In genomic region chr5:76715484-76715733, GRCh38 we compare ENCODE assay signal across 8 cellular contexts. TPM values are rescaled to one million over a fixed set of nuclear protein-coding genes. Genes with fewer than 3 reads are reported as not detected.
DNase-seq lines count a peak whose midpoint lies in the region; ATAC-seq and TF ChIP-seq lines count a peak whose summit lies in the region.

No MANE protein-coding gene starts in this region.

- CTCF ChIA-PET in CD4-positive, alpha-beta T cell (lab: Charles Lee), result interaction anchor here (0.6 to 2.4 kb wide), 2 partner anchors 20 to 59 kb away, joined by 3 to 18 read pairs; no protein-coding TSS in a partner anchor
- CTCF ChIA-PET in activated CD8-positive, alpha-beta T cell treated with anti-CD3 and anti-CD28 coated beads for 36 hours (lab: Charles Lee), result interaction anchor here (1.6 to 5.9 kb wide), 2 partner anchors 25 to 59 kb away, joined by 6 to 23 read pairs; no protein-coding TSS in a partner anchor

- POLR2A ChIA-PET in CD4-positive, alpha-beta T cell (lab: Charles Lee), result no interaction called here
- POLR2A ChIA-PET in activated CD8-positive, alpha-beta T cell treated with anti-CD3 and anti-CD28 coated beads for 36 hours (lab: Charles Lee), result interaction anchor here (1.1 kb wide), 1 partner anchor 24 kb away, joined by 4 read pairs; no protein-coding TSS in a partner anchor

- in situ Hi-C loops in transverse colon (cut with MboI; ENCODE audit: low pct_ligation_motif_present in 1 of 4, low pct_unique_long_range_greater_than_20kb in 1 of 4, low sequenced_read_pairs in 3 of 4), result loop anchor here in 1 of 4 donors (10.0 kb wide), 1 partner anchor 59 kb away; no protein-coding TSS in a partner anchor

- H3K4me3 ChIP-seq in transverse colon, result peak overlapping the region; percentile 55 to 92 (median 77)

- H3K9me3 Mint-ChIP-seq in CD4-positive, alpha-beta T cell, result no peaks in the 10 kb centered on the region
- H3K9me3 Mint-ChIP-seq in activated CD8-positive, alpha-beta T cell treated with anti-CD3 and anti-CD28 coated beads for 36 hours, result no peaks in the 10 kb centered on the region

- H3K36me3 ChIP-seq in transverse colon, result no peaks in the 10 kb centered on the region

- no peak for TF ChIP-seq EP300 in transverse colon (IDR thresholded peaks at IDR 0.05; ENCODE audit: low read depth)

- no peak for TF ChIP-seq POLR2A in transverse colon (IDR thresholded peaks at IDR 0.05)

- no peak for ATAC-seq in CD4-positive, alpha-beta T cell (ENCODE audit: poor library complexity)
- peak; percentile 11 for ATAC-seq in HG02798 (IDR thresholded peaks at IDR 0.05; ENCODE audit: poor library complexity, unreplicated experiment)
- ATAC-seq in activated CD8-positive, alpha-beta T cell treated with anti-CD3 and anti-CD28 coated beads for 36 hours, result no peak
- ATAC-seq in HG03378 (IDR thresholded peaks at IDR 0.05; ENCODE audit: unreplicated experiment), result no peak
- no peak for ATAC-seq in GM18517 (IDR thresholded peaks at IDR 0.05; ENCODE audit: unreplicated experiment)
- no peak for ATAC-seq in HG03439 (IDR thresholded peaks at IDR 0.05; ENCODE audit: unreplicated experiment)

- peaks cover 20% of the 10 kb centered on the region for H3K4me1 Mint-ChIP-seq in CD4-positive, alpha-beta T cell (ENCODE audit: low read depth)
- H3K4me1 Mint-ChIP-seq in activated CD8-positive, alpha-beta T cell treated with anti-CD3 and anti-CD28 coated beads for 36 hours (ENCODE audit: low read depth), result peaks cover 37% of the 10 kb centered on the region

- DNase-seq in CD4-positive, alpha-beta T cell, result no peak
- no peak for DNase-seq in activated CD8-positive, alpha-beta T cell treated with anti-CD3 and anti-CD28 coated beads for 36 hours
- DNase-seq in kidney glomerular epithelial cell (lab: John Stamatoyannopoulos, UW) (peak; percentile 52), transverse colon (no peak)

- no peak overlapping the region for H3K27ac ChIP-seq in CD4-positive, alpha-beta T cell (ENCODE audit: low read depth, low read length)
- peak overlapping the region; percentile 55 to 68 (median 66) for H3K27ac ChIP-seq in transverse colon

- WGBS in transverse colon (ENCODE audit: low coverage in 1 of 2), 2 donors, result 7% methylated on average over 13 of the region's 13 CpGs; no CpG with 5 or more reads in 1 of the 2 donors

- H3K4me1 ChIP-seq in transverse colon, result peaks cover 0 to 22% (median 5%) of the 10 kb centered on the region in 4 donors

- H3K27me3 ChIP-seq in CD4-positive, alpha-beta T cell (ENCODE audit: control insufficient read depth, insufficient read depth, low read length), result peaks cover 18% of the 10 kb centered on the region
- H3K27me3 ChIP-seq in transverse colon, result peaks cover 31% of the 10 kb centered on the region

- H3K4me3 Mint-ChIP-seq in CD4-positive, alpha-beta T cell, result peak overlapping the region; percentile 77
- peak overlapping the region; percentile 73 for H3K4me3 Mint-ChIP-seq in activated CD8-positive, alpha-beta T cell treated with anti-CD3 and anti-CD28 coated beads for 36 hours

- H3K36me3 Mint-ChIP-seq in CD4-positive, alpha-beta T cell (ENCODE audit: low read depth), result no peaks in the 10 kb centered on the region
- no peaks in the 10 kb centered on the region for H3K36me3 Mint-ChIP-seq in activated CD8-positive, alpha-beta T cell treated with anti-CD3 and anti-CD28 coated beads for 36 hours (ENCODE audit: low read depth)

- H3K9me3 ChIP-seq in CD4-positive, alpha-beta T cell (ENCODE audit: control insufficient read depth, low read length), result no peaks in the 10 kb centered on the region
- no peaks in the 10 kb centered on the region for H3K9me3 ChIP-seq in transverse colon

- H3K27me3 Mint-ChIP-seq in CD4-positive, alpha-beta T cell, result peaks cover 54% of the 10 kb centered on the region
- H3K27me3 Mint-ChIP-seq in activated CD8-positive, alpha-beta T cell treated with anti-CD3 and anti-CD28 coated beads for 36 hours, result peaks cover 42% of the 10 kb centered on the region

- no peak overlapping the region for H3K27ac Mint-ChIP-seq in CD4-positive, alpha-beta T cell
- no peak overlapping the region for H3K27ac Mint-ChIP-seq in activated CD8-positive, alpha-beta T cell treated with anti-CD3 and anti-CD28 coated beads for 36 hours

- no peak for TF ChIP-seq CTCF in CD4-positive, alpha-beta T cell (IDR thresholded peaks at IDR 0.05)
- no peak for TF ChIP-seq CTCF in activated CD8-positive, alpha-beta T cell treated with anti-CD3 and anti-CD28 coated beads for 36 hours (IDR thresholded peaks at IDR 0.05)
- no peak for TF ChIP-seq CTCF in transverse colon (IDR thresholded peaks at IDR 0.05)

- intact Hi-C loops in CD4-positive, alpha-beta T cell (cut with DNase I, micrococcal nuclease), result loop anchor here in 1 of 2 experiments (2.0 kb wide), 1 partner anchor 23 kb away; no protein-coding TSS in a partner anchor
- intact Hi-C loops in activated CD8-positive, alpha-beta T cell treated with anti-CD3 and anti-CD28 coated beads for 36 hours (cut with micrococcal nuclease), result no loop called here
- intact Hi-C loops in transverse colon (cut with DNase I; ENCODE audit: low total_unique reads), result no loop called here

RNA-seq across cellular contexts. Expression of gene F2R, which starts 0.5 kb away (rescaled TPM):
- total RNA-seq in CD4-positive, alpha-beta T cell, result 1 to 10 TPM; 1.9 to 2.7 TPM
- total RNA-seq in activated CD8-positive, alpha-beta T cell treated with anti-CD3 and anti-CD28 coated beads for 36 hours, result 1 to 10 TPM; 2.5 to 3.5 TPM
- 10 to 100 TPM in 1 of 4 donors, 1 to 10 TPM in 2, under 1 TPM in 1; 0.75 to 10.7 (median 6.8) TPM for total RNA-seq in transverse colon
